Comparison of ENCODE assay signal across 8 cellular contexts in the genomic region with DNA sequence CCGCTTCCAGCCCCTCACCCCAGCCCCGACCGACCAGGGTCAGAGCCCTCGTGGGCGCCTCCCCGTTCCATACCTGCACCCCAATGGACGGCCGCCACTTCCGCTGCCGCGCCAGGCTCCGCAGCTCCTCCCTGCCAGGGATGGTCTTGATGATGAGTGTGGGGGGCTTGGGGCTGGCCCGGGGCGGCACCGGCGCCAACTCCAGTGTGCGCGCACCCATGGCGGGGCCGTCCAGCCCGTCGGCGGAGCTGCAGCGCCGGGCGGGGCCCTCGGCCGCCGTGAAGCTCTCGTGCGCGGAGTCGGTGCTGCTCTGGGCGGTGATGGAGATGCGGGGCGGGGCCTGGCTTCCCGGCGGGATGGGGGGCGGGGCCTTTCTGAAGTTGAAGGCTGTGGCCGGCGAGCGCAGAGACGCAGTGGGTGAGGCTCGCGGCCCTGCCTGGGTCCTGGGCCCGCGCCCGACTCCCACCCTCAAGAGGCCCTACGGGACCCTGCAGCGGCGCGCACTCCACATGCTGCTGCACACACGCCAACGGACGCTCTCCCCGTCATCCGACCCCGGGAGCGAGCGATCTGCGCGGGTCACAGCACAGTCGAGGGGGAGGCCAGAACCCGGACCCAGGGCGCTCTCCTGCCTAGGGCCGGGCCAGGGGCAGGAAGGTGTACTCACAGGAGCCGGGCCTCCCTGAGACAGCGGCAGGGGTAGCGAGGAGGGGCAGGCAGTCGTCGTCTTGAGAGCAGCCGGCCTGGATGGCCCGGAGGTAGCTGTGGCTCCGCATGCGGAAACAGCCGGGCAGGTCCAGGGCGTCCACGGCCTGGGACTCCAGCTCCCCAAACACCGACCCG. TPM values are rescaled to one million over a fixed set of nuclear protein-coding genes. Genes with fewer than 3 reads are reported as not detected.
DNase-seq lines count a peak whose midpoint lies in the region; ATAC-seq and TF ChIP-seq lines count a peak whose summit lies in the region.

No MANE protein-coding gene starts in this region.

- H3K9me2 ChIP-seq in GM23338 (ENCODE audit: insufficient read depth) (no peaks in the 10 kb centered on the region), PC-9 (ENCODE audit: insufficient read depth) (no peaks in the 10 kb centered on the region)

- H3K27me3 ChIP-seq in GM23338 (ENCODE audit: insufficient read depth) (no peaks in the 10 kb centered on the region; the same call in 1 of the 2 replicates), PC-9 (ENCODE audit: insufficient read depth, low read depth) (peaks cover 56% of the 10 kb centered on the region)

- intact Hi-C loops in PC-9 (cut with micrococcal nuclease; ENCODE audit: unreplicated experiment) = no loop called here

- H3K36me3 Mint-ChIP-seq in GM23338 (ENCODE audit: low read depth) = no peaks in the 10 kb centered on the region

- TF ChIP-seq CTCF in GM23338 (conservative IDR thresholded peaks at IDR 0.05; ENCODE audit: low read depth in 2 of 2) (no peak), fibroblast of villous mesenchyme (IDR thresholded peaks at IDR 0.05; ENCODE audit: insufficient read depth, low read depth, low read length) (no peak), retinal pigment epithelial cell (conservative IDR thresholded peaks at IDR 0.05; ENCODE audit: low read depth, low read length) (no peak), PC-9 (conservative IDR thresholded peaks at IDR 0.05) (no peak)

- H3K9me3 ChIP-seq in PC-9 (ENCODE audit: insufficient read depth, low read depth) = no peaks in the 10 kb centered on the region

- H3K4me1 ChIP-seq in GM23338 (ENCODE audit: insufficient read depth) = no peaks in the 10 kb centered on the region; the same call in 1 of the 2 replicates
- no peaks in the 10 kb centered on the region for H3K4me1 ChIP-seq in PC-9 (replicated peaks; ENCODE audit: insufficient read depth)

- H3K36me3 ChIP-seq in GM23338 (ENCODE audit: insufficient read depth) (no peaks in the 10 kb centered on the region), PC-9 (ENCODE audit: low read depth) (no peaks in the 10 kb centered on the region)

- H3K4me3 ChIP-seq in GM23338 (peak overlapping the region; percentile 92), fibroblast of villous mesenchyme (ENCODE audit: low read depth, low read length) (peak overlapping the region; percentile 46), retinal pigment epithelial cell (ENCODE audit: low read length) (peak overlapping the region; percentile 31), PC-9 (no peak overlapping the region)

- no peak overlapping the region for H3K27ac Mint-ChIP-seq in GM23338

- H3K4me3 Mint-ChIP-seq in GM23338 = peak overlapping the region; percentile 85

- peaks cover 6% of the 10 kb centered on the region; the same call in 1 of the 3 replicates for H3K4me1 Mint-ChIP-seq in GM23338

- H2AFZ ChIP-seq in GM23338 (peak overlapping the region; percentile 100), PC-9 (no peak overlapping the region)

- H3F3A ChIP-seq in GM23338 (replicated peaks; ENCODE audit: low read depth) (0 out of 2 replicates have a peak, but pooled peaks cover 2% of the 10 kb centered on the region), PC-9 (ENCODE audit: insufficient read depth, low read depth) (no peaks in the 10 kb centered on the region)

- no TSS peak for BruUV-seq in PC-9 (replicated peaks; lab: Mats Ljungman, UMichigan)

- H3K27ac ChIP-seq in GM23338 (ENCODE audit: low read depth) (no peak overlapping the region), PC-9 (no peak overlapping the region)

- ATAC-seq in GM23338 (peak; percentile 90), HG02885 (IDR thresholded peaks at IDR 0.05; ENCODE audit: poor library complexity, unreplicated experiment) (no peak), HG03432 (IDR thresholded peaks at IDR 0.05; ENCODE audit: unreplicated experiment) (no peak), HG02588 (IDR thresholded peaks at IDR 0.05; ENCODE audit: unreplicated experiment) (no peak)

- peak; percentile 90 for DNase-seq in GM23338 (ENCODE audit: low spot score)
- peak; percentile 79 for DNase-seq in activated CD8-positive, alpha-beta memory T cell treated with anti-CD3 and anti-CD28 coated beads, Interleukin-2, amount 50 U/mL, for 48 hours
- DNase-seq in fibroblast of villous mesenchyme (ENCODE audit: low read depth) = peak; percentile 28
- DNase-seq in retinal pigment epithelial cell (ENCODE audit: low read depth) = no peak
- DNase-seq in PC-9 = no peak

- POLR2A ChIA-PET in PC-9 (lab: Charles Lee; ENCODE audit: unreplicated experiment) = no interaction called here

- H3K79me2 ChIP-seq in GM23338 (replicated peaks; ENCODE audit: insufficient read depth) (no peaks in the 10 kb centered on the region), PC-9 (ENCODE audit: low read depth) (no peaks in the 10 kb centered on the region)

- peak overlapping the region; percentile 90 for H3K4me2 ChIP-seq in GM23338
- no peak overlapping the region for H3K4me2 ChIP-seq in PC-9

- no peaks in the 10 kb centered on the region for H3K9me3 Mint-ChIP-seq in GM23338

- H3K27me3 Mint-ChIP-seq in GM23338 (ENCODE audit: insufficient read depth, low read depth, poor library complexity) = peaks cover 9% of the 10 kb centered on the region

- CTCF ChIA-PET in PC-9 (lab: Charles Lee) = interaction anchor here (0.5 kb wide), 1 partner anchor 270 kb away, joined by 6 read pairs; no protein-coding TSS in a partner anchor

- H4K20me1 ChIP-seq in GM23338 (replicated peaks; ENCODE audit: insufficient read depth) = no peaks in the 10 kb centered on the region; the same call in none of the 2 replicates
- H4K20me1 ChIP-seq in PC-9 (ENCODE audit: insufficient read depth) = no peaks in the 10 kb centered on the region

TF ChIP-seq in GM23338, 12 proteins besides CTCF, POLR2A, EP300 and RAD21:
- TF ChIP-seq, protein P1, sequence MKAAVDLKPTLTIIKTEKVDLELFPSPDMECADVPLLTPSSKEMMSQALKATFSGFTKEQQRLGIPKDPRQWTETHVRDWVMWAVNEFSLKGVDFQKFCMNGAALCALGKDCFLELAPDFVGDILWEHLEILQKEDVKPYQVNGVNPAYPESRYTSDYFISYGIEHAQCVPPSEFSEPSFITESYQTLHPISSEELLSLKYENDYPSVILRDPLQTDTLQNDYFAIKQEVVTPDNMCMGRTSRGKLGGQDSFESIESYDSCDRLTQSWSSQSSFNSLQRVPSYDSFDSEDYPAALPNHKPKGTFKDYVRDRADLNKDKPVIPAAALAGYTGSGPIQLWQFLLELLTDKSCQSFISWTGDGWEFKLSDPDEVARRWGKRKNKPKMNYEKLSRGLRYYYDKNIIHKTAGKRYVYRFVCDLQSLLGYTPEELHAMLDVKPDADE (IDR thresholded peaks at IDR 0.05) = 0 out of 2 replicates have a peak, but pooled peaks have one; percentile 17
- TF ChIP-seq STAT1 (IDR thresholded peaks at IDR 0.05; ENCODE audit: unreplicated experiment) (no peak), POLR2AphosphoS5 (IDR thresholded peaks at IDR 0.05; ENCODE audit: low read depth) (peak; percentile 67)

RNA-seq across cellular contexts. Expression of a gene that starts 26.1 kb away (rescaled TPM):
- 25.3 and 28.5 TPM in 2 replicates for total RNA-seq in GM23338 (2014; rRNA removed; shearing (Covaris generic))
- polyA plus RNA-seq in GM23338 (2016; fragmentation: Nextera tagmentation; extraction: Ambion mirVana) = 22.3 and 22.7 TPM in 2 replicates
- total RNA-seq in fibroblast of villous mesenchyme = 23.2 and 24.6 TPM in 2 replicates
- 17.4 and 19.3 TPM in 2 replicates for total RNA-seq in PC-9 (2021)

RNA-seq across cellular contexts. Expression of a gene that starts 43.8 kb away (rescaled TPM):
- total RNA-seq in GM23338 (2014; rRNA removed; shearing (Covaris generic)) = 12.6 and 13.7 TPM in 2 replicates
- polyA plus RNA-seq in GM23338 (2016; fragmentation: Nextera tagmentation; extraction: Ambion mirVana) = 7.1 and 7.5 TPM in 2 replicates
- under 0.01 TPM in 2 replicates for total RNA-seq in fibroblast of villous mesenchyme
- not detected in 2 replicates for total RNA-seq in PC-9 (2021)

Comparison
In these comparisons a context has a peak if more than half of its experiments do, and no peak if none do; other contexts are left out.
1. DNase-seq: peak in GM23338 (single experiment), activated CD8-positive, alpha-beta memory T cell treated with anti-CD3 and anti-CD28 coated beads, Interleukin-2, amount 50 U/mL, for 48 hours (single experiment) and fibroblast of villous mesenchyme (single experiment); none in retinal pigment epithelial cell (single experiment) and PC-9 (0 of 2).
2. RNA of a gene that starts 43.8 kb away (total RNA-seq): 12.6 to 13.7 TPM in GM23338; under 0.01 TPM in fibroblast of villous mesenchyme and not detected in PC-9; every median in the first group is over 10 times any median in the second.